ENCODE assay signal across 1 cellular context in genomic region chr5:179187229-179187678, GRCh38.
A peak's percentile ranks its signal among the peaks of the same experiment; 100 is the strongest.
TF ChIP-seq lines count a peak whose summit lies in the region.

No MANE protein-coding gene starts in this region.

TF ChIP-seq in HepG2, 621 proteins besides CTCF, POLR2A, EP300 and RAD21 (continued from another document and continues in another):
- TF ChIP-seq ZMYM3 (CRISPR knock-in tag; IDR thresholded peaks at IDR 0.05): peak; percentile 90
- TF ChIP-seq ZNF18 (CRISPR knock-in tag; IDR thresholded peaks at IDR 0.05; ENCODE audit: insufficient replicate concordance): no peak
- no peak for TF ChIP-seq NFRKB (IDR thresholded peaks at IDR 0.05)
- peak; percentile 55 for TF ChIP-seq GABPB1 (CRISPR knock-in tag; IDR thresholded peaks at IDR 0.05)
- TF ChIP-seq ZNF556 (CRISPR knock-in tag; IDR thresholded peaks at IDR 0.05; ENCODE audit: borderline replicate concordance): no peak
- peak; percentile 95 for TF ChIP-seq ZNF24 (IDR thresholded peaks at IDR 0.05)
- TF ChIP-seq YEATS2 (CRISPR knock-in tag; IDR thresholded peaks at IDR 0.05; ENCODE audit: borderline replicate concordance): no peak
- peak; percentile 40; the same call in 1 of the 2 replicates for TF ChIP-seq SOX5 (CRISPR knock-in tag; IDR thresholded peaks at IDR 0.05; ENCODE audit: borderline replicate concordance)
- peak; percentile 46; the same call in 1 of the 2 replicates for TF ChIP-seq JUND (CRISPR knock-in tag; IDR thresholded peaks at IDR 0.05)
- TF ChIP-seq DPF2 (CRISPR knock-in tag; IDR thresholded peaks at IDR 0.05; ENCODE audit: borderline replicate concordance, low read depth): peak; percentile 63
- TF ChIP-seq ZBTB4 (CRISPR knock-in tag; IDR thresholded peaks at IDR 0.05; ENCODE audit: borderline replicate concordance): no peak
- peak in 1 of 2 experiments; percentile 69; a peak in 1 of 4 replicates for TF ChIP-seq HMGXB4 (CRISPR knock-in tag; IDR thresholded peaks at IDR 0.05; ENCODE audit: borderline replicate concordance in 1 of 2, low read depth in 1 of 2)
- TF ChIP-seq ZNF3 (CRISPR knock-in tag; IDR thresholded peaks at IDR 0.05): peak; percentile 83
- no peak for TF ChIP-seq TP53 (CRISPR knock-in tag; conservative IDR thresholded peaks at IDR 0.05)
- peak; percentile 53 for TF ChIP-seq ZFY (CRISPR knock-in tag; IDR thresholded peaks at IDR 0.05)
- TF ChIP-seq ZBTB38 (CRISPR knock-in tag; IDR thresholded peaks at IDR 0.05): peak; percentile 6; the same call in 1 of the 2 replicates
- TF ChIP-seq RERE (CRISPR knock-in tag; IDR thresholded peaks at IDR 0.05; ENCODE audit: low read depth): 0 out of 2 replicates have a peak, but pooled peaks have one; percentile 41
- TF ChIP-seq FOXP1 (IDR thresholded peaks at IDR 0.05): no peak
- TF ChIP-seq FOXP1 (CRISPR knock-in tag; IDR thresholded peaks at IDR 0.05): peak; percentile 34; the same call in 1 of the 2 replicates
- no peak for TF ChIP-seq TBL1XR1 (IDR thresholded peaks at IDR 0.05; ENCODE audit: borderline replicate concordance, low read length, partially characterized antibody)
- TF ChIP-seq ZNF205 (CRISPR knock-in tag; IDR thresholded peaks at IDR 0.05): peak; percentile 98
- peak; percentile 83 for TF ChIP-seq SALL1 (CRISPR knock-in tag; IDR thresholded peaks at IDR 0.05)
- TF ChIP-seq MED8 (CRISPR knock-in tag; IDR thresholded peaks at IDR 0.05; ENCODE audit: insufficient replicate concordance): peak; percentile 52
- no peak for TF ChIP-seq ZNF121 (CRISPR knock-in tag; IDR thresholded peaks at IDR 0.05)
- TF ChIP-seq STAT5B (CRISPR knock-in tag; IDR thresholded peaks at IDR 0.05): no peak
- TF ChIP-seq RFXAP (CRISPR knock-in tag; IDR thresholded peaks at IDR 0.05; ENCODE audit: borderline replicate concordance): peak; percentile 30; the same call in 1 of the 2 replicates
- no peak for TF ChIP-seq ZNF430 (CRISPR knock-in tag; IDR thresholded peaks at IDR 0.05)
- TF ChIP-seq MAZ (IDR thresholded peaks at IDR 0.05; ENCODE audit: borderline replicate concordance, low read depth, low read length): no peak
- no peak for TF ChIP-seq MAZ (CRISPR knock-in tag; IDR thresholded peaks at IDR 0.05; ENCODE audit: low read depth)
- no peak for TF ChIP-seq JDP2 (CRISPR knock-in tag; IDR thresholded peaks at IDR 0.05; ENCODE audit: borderline replicate concordance)
- no peak for TF ChIP-seq TFDP1 (CRISPR knock-in tag; IDR thresholded peaks at IDR 0.05; ENCODE audit: borderline replicate concordance)
- peak; percentile 79 for TF ChIP-seq NCOA2 (CRISPR knock-in tag; IDR thresholded peaks at IDR 0.05)
- peak; percentile 18; the same call in 1 of the 2 replicates for TF ChIP-seq GATAD1 (CRISPR knock-in tag; IDR thresholded peaks at IDR 0.05)
- TF ChIP-seq TSC22D2 (CRISPR knock-in tag; IDR thresholded peaks at IDR 0.05; ENCODE audit: borderline replicate concordance): peak; percentile 49; the same call in 1 of the 2 replicates
- peak; percentile 65; the same call in 1 of the 2 replicates for TF ChIP-seq DRAP1 (CRISPR knock-in tag; IDR thresholded peaks at IDR 0.05)
- TF ChIP-seq DDIT3 (CRISPR knock-in tag; IDR thresholded peaks at IDR 0.05): no peak
- peak; percentile 62; the same call in 1 of the 2 replicates for TF ChIP-seq FOXA3 (CRISPR knock-in tag; IDR thresholded peaks at IDR 0.05)
- no peak for TF ChIP-seq ZNF256 (CRISPR knock-in tag; conservative IDR thresholded peaks at IDR 0.05)
- no peak for TF ChIP-seq KIAA2018 (CRISPR knock-in tag; IDR thresholded peaks at IDR 0.05; ENCODE audit: borderline replicate concordance)
- TF ChIP-seq HOXA5 (CRISPR knock-in tag; IDR thresholded peaks at IDR 0.05): no peak
